In genomic region chr10:101830322-101831168, GRCh38 we compare ENCODE assay signal across 8 cellular contexts. TPM values are rescaled to one million over a fixed set of nuclear protein-coding genes. Genes with fewer than 3 reads are reported as not detected.
DNase-seq lines count a peak whose midpoint lies in the region; ATAC-seq and TF ChIP-seq lines count a peak whose summit lies in the region.

No MANE protein-coding gene starts in this region.

- TF ChIP-seq EP300 in Ishikawa (IDR thresholded peaks at IDR 0.05; ENCODE audit: borderline replicate concordance), result no peak; the same call in 1 of the 2 replicates

- H3K9me3 ChIP-seq in RWPE2 (ENCODE audit: severe bottlenecking), result no peaks in the 10 kb centered on the region
- no peaks in the 10 kb centered on the region for H3K9me3 ChIP-seq in neutrophil
- H3K9me3 ChIP-seq in subcutaneous abdominal adipose tissue (ENCODE audit: control insufficient read depth in 5 of 5, low read length in 5 of 5), result no peaks in the 10 kb centered on the region

- peaks cover 5% of the 10 kb centered on the region for H3K4me1 ChIP-seq in RWPE2 (ENCODE audit: insufficient read depth, poor library complexity, severe bottlenecking)
- peaks cover 44 to 49% of the 10 kb centered on the region in 2 experiments for H3K4me1 ChIP-seq in neutrophil (ENCODE audit: control insufficient read depth in 1 of 2, insufficient read depth in 1 of 2, low read depth in 1 of 2, low read length in 1 of 2)
- H3K4me1 ChIP-seq in subcutaneous abdominal adipose tissue (ENCODE audit: control insufficient read depth in 5 of 5, insufficient read depth in 5 of 5, low read length in 5 of 5), result peaks cover 8 to 65% (median 58%) of the 10 kb centered on the region in 5 donors

- H3K9ac ChIP-seq in subcutaneous abdominal adipose tissue (ENCODE audit: low read length in 5 of 5), result peak overlapping the region; percentile 4 to 71 (median 63)

- ATAC-seq in GM21529 (IDR thresholded peaks at IDR 0.05; ENCODE audit: unreplicated experiment), result peak; percentile 65
- ATAC-seq in RWPE2 (ENCODE audit: low read depth), result peak; percentile 76

- TF ChIP-seq RAD21 in Ishikawa (IDR thresholded peaks at IDR 0.05; ENCODE audit: low read depth), result no peak

- H3K4me3 ChIP-seq in RWPE2 (ENCODE audit: severe bottlenecking) (peak overlapping the region; percentile 31), fibroblast of villous mesenchyme (ENCODE audit: low read depth, low read length) (peak overlapping the region; percentile 58), neutrophil (ENCODE audit: low read depth in 1 of 2, low read length in 1 of 2) (peak overlapping the region; percentile 72 to 93), subcutaneous abdominal adipose tissue (ENCODE audit: low read depth in 1 of 5, low read length in 5 of 5) (peak overlapping the region; percentile 57 to 74 (median 70))

- H3K27me3 ChIP-seq in RWPE2 (ENCODE audit: insufficient read depth, poor library complexity, severe bottlenecking) (no peaks in the 10 kb centered on the region), neutrophil (no peaks in the 10 kb centered on the region), subcutaneous abdominal adipose tissue (ENCODE audit: control insufficient read depth in 5 of 5, insufficient read depth in 4 of 5, low read length in 5 of 5) (no peaks in the 10 kb centered on the region)

- TF ChIP-seq CTCF in RWPE2 (IDR thresholded peaks at IDR 0.05; ENCODE audit: poor library complexity, severe bottlenecking) (no peak), fibroblast of villous mesenchyme (IDR thresholded peaks at IDR 0.05; ENCODE audit: insufficient read depth, low read depth, low read length) (no peak), neutrophil (IDR thresholded peaks at IDR 0.05) (no peak)

- H3K27ac ChIP-seq in RWPE2 (ENCODE audit: poor library complexity, severe bottlenecking) (peak overlapping the region; percentile 31), neutrophil (peak overlapping the region; percentile 67), subcutaneous abdominal adipose tissue (ENCODE audit: low read depth, low read length) (peak overlapping the region; percentile 71)

- peak; percentile 48 for DNase-seq in DMS 273 treated with DMSO at 0.1 percent for 48 hours (lab: John Stamatoyannopoulos, UW)
- peak; percentile 92 for DNase-seq in RWPE2 (ENCODE audit: low spot score)
- DNase-seq in activated effector memory CD4-positive, alpha-beta T cell treated with anti-CD3 and anti-CD28 coated beads, Interleukin-2, amount 50 U/mL, for 16 hours, result peak; percentile 97
- DNase-seq in fibroblast of villous mesenchyme (ENCODE audit: low read depth), result peak; percentile 86

- H3K36me3 ChIP-seq in RWPE2 (ENCODE audit: low read depth) (no peaks in the 10 kb centered on the region), neutrophil (no peaks in the 10 kb centered on the region), subcutaneous abdominal adipose tissue (ENCODE audit: control insufficient read depth in 5 of 5, insufficient read depth in 5 of 5, low read length in 5 of 5) (peaks cover 3 to 41% (median 31%) of the 10 kb centered on the region in 5 donors)

TF ChIP-seq in Ishikawa, 13 proteins besides CTCF, POLR2A, EP300 and RAD21:
- TF ChIP-seq EGR1 (IDR thresholded peaks at IDR 0.05) (peak; percentile 90), MAX (IDR thresholded peaks at IDR 0.05) (peak; percentile 96), YY1 (IDR thresholded peaks at IDR 0.05; ENCODE audit: low read depth) (no peak), REST (IDR thresholded peaks at IDR 0.05; ENCODE audit: low read depth) (peak; percentile 24; the same call in 1 of the 2 replicates), TAF1 (IDR thresholded peaks at IDR 0.05; ENCODE audit: low read depth) (no peak), FOXM1 (IDR thresholded peaks at IDR 0.05; ENCODE audit: borderline replicate concordance, low read depth) (no peak), ZBTB7A (IDR thresholded peaks at IDR 0.05; ENCODE audit: low read depth) (peak; percentile 93), TCF12 (IDR thresholded peaks at IDR 0.05; ENCODE audit: low read depth) (peak; percentile 68; the same call in 1 of the 2 replicates), CEBPB (IDR thresholded peaks at IDR 0.05) (no peak), CREB1 (IDR thresholded peaks at IDR 0.05; ENCODE audit: low read depth) (peak; percentile 49; the same call in 1 of the 2 replicates), TEAD4 (IDR thresholded peaks at IDR 0.05) (peak; percentile 66), NFIC (IDR thresholded peaks at IDR 0.05) (no peak)
- TF ChIP-seq, protein P1, sequence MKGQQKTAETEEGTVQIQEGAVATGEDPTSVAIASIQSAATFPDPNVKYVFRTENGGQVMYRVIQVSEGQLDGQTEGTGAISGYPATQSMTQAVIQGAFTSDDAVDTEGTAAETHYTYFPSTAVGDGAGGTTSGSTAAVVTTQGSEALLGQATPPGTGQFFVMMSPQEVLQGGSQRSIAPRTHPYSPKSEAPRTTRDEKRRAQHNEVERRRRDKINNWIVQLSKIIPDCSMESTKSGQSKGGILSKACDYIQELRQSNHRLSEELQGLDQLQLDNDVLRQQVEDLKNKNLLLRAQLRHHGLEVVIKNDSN (IDR thresholded peaks at IDR 0.05), result peak; percentile 52

RNA-seq across cellular contexts. Expression of gene OGA, which starts 12.3 kb away (rescaled TPM):
- total RNA-seq in fibroblast of villous mesenchyme, result 80.3 and 93.1 TPM in 2 replicates

RNA-seq across cellular contexts. Expression of gene KCNIP2, which starts 13.1 kb away (rescaled TPM):
- total RNA-seq in fibroblast of villous mesenchyme, result 0.86 and 0.97 TPM in 2 replicates

RNA-seq across cellular contexts. Expression of gene NPM3, which starts 47.3 kb away (rescaled TPM):
- 63.5 and 94.7 TPM in 2 replicates for total RNA-seq in fibroblast of villous mesenchyme

RNA-seq across cellular contexts. Expression of gene FGF8, which starts 54.6 kb away (rescaled TPM):
- not detected in 2 replicates for total RNA-seq in fibroblast of villous mesenchyme

Comparison
In these comparisons a context has a peak if more than half of its experiments do, and no peak if none do; other contexts are left out.
1. Peak in every context shown above with its lines: DNase-seq, ATAC-seq, H3K4me3 ChIP-seq and H3K27ac ChIP-seq.
2. H3K4me3 ChIP-seq: peak in every context shown above with its lines; median percentile 82 in neutrophil; 70 in subcutaneous abdominal adipose tissue; 58 in fibroblast of villous mesenchyme; 31 in RWPE2.